In genomic region chr18:23575309-23575651, GRCh38 we compare ENCODE assay signal across 15 cellular contexts. TPM values are rescaled to one million over a fixed set of nuclear protein-coding genes. Genes with fewer than 3 reads are reported as not detected.
DNase-seq lines count a peak whose midpoint lies in the region; ATAC-seq and TF ChIP-seq lines count a peak whose summit lies in the region.
"Had no signal": no experiment of that assay in that cellular context is flagged by ENCODE, and none has a peak within 500 bp of the region (broad histone marks: within the 10 kb centered on the region; RNA-seq: fewer than 3 reads in every experiment).

No MANE protein-coding gene starts in this region.

- peak overlapping the region; percentile 81 for H3K27ac Mint-ChIP-seq in CD4-positive, alpha-beta T cell
- H3K27ac Mint-ChIP-seq in chondrocyte (ENCODE audit: unreplicated experiment) = peak overlapping the region; percentile 88
- peak overlapping the region; percentile 42 for H3K27ac Mint-ChIP-seq in neural progenitor cell

- H3K9ac ChIP-seq in ES-I3 (ENCODE audit: low read depth, low read length) (peak overlapping the region; percentile 7; the same call in 1 of the 2 replicates), neural progenitor cell (no peak overlapping the region)

- TF ChIP-seq CTCF in CD4-positive, alpha-beta T cell (IDR thresholded peaks at IDR 0.05) = no peak
- no peak for TF ChIP-seq CTCF in chondrocyte (IDR thresholded peaks at IDR 0.05)
- no peak for TF ChIP-seq CTCF in neural progenitor cell (IDR thresholded peaks at IDR 0.05)

- H3K79me2 ChIP-seq in neural progenitor cell (ENCODE audit: low read depth) = peaks cover 14% of the 10 kb centered on the region

- no peaks in the 10 kb centered on the region for H3K27me3 Mint-ChIP-seq in CD4-positive, alpha-beta T cell
- no peaks in the 10 kb centered on the region for H3K27me3 Mint-ChIP-seq in chondrocyte (ENCODE audit: low read depth)
- H3K27me3 Mint-ChIP-seq in neural progenitor cell (ENCODE audit: insufficient read depth, low read depth) = peaks cover 2% of the 10 kb centered on the region

- POLR2A ChIA-PET in CD4-positive, alpha-beta T cell (lab: Charles Lee) = no interaction called here

- CTCF ChIA-PET in CD4-positive, alpha-beta T cell (lab: Charles Lee) = interaction anchor here (2.0 kb wide), 1 partner anchor 59 kb away, joined by 4 read pairs; no protein-coding TSS in a partner anchor

- peaks cover 24% of the 10 kb centered on the region for H3K4me1 ChIP-seq in ES-I3 (ENCODE audit: insufficient read depth, low read length)
- peaks cover 12% of the 10 kb centered on the region for H3K4me1 ChIP-seq in neural progenitor cell

- H3K9me3 ChIP-seq in CD4-positive, alpha-beta T cell (ENCODE audit: control insufficient read depth, low read length) = no peaks in the 10 kb centered on the region
- H3K9me3 ChIP-seq in ES-I3 (ENCODE audit: control insufficient read depth, insufficient read depth, low read length) (no peaks in the 10 kb centered on the region), neural progenitor cell (ENCODE audit: low read depth) (no peaks in the 10 kb centered on the region)
- H3K9me3 ChIP-seq: heart left ventricle had no signal

- H3K4me3 ChIP-seq in neural progenitor cell = no peak overlapping the region
- H3K4me3 ChIP-seq: heart left ventricle had no signal

- H3K9me3 Mint-ChIP-seq in CD4-positive, alpha-beta T cell = no peaks in the 10 kb centered on the region
- H3K9me3 Mint-ChIP-seq in chondrocyte (ENCODE audit: low read depth) (no peaks in the 10 kb centered on the region), neural progenitor cell (no peaks in the 10 kb centered on the region)

- no peaks in the 10 kb centered on the region for H3K27me3 ChIP-seq in CD4-positive, alpha-beta T cell (ENCODE audit: control insufficient read depth, insufficient read depth, low read length)
- no peaks in the 10 kb centered on the region for H3K27me3 ChIP-seq in neural progenitor cell
- H3K27me3 ChIP-seq: heart left ventricle had no signal

- H3K27ac ChIP-seq in CD4-positive, alpha-beta T cell (ENCODE audit: low read depth, low read length) = no peak overlapping the region
- H3K27ac ChIP-seq in neural progenitor cell = no peak overlapping the region

- H2AFZ ChIP-seq in neural progenitor cell (replicated peaks) = no peak overlapping the region

- H4K20me1 ChIP-seq in neural progenitor cell (ENCODE audit: low read depth) = peaks cover 8% of the 10 kb centered on the region

- intact Hi-C loops in CD4-positive, alpha-beta T cell (cut with DNase I, micrococcal nuclease) = no loop called here
- intact Hi-C loops in sciatic nerve (cut with DNase I) = no loop called here

- H3K36me3 Mint-ChIP-seq in CD4-positive, alpha-beta T cell (ENCODE audit: low read depth) = peaks cover 56% of the 10 kb centered on the region
- H3K36me3 Mint-ChIP-seq in chondrocyte (ENCODE audit: low read depth) (peaks cover 11% of the 10 kb centered on the region), neural progenitor cell (peaks cover 13% of the 10 kb centered on the region)

- no peak overlapping the region for H3K4me3 Mint-ChIP-seq in CD4-positive, alpha-beta T cell
- H3K4me3 Mint-ChIP-seq in chondrocyte (ENCODE audit: unreplicated experiment) = no peak overlapping the region
- H3K4me3 Mint-ChIP-seq in neural progenitor cell = no peak overlapping the region

- no peak for ATAC-seq in CD4-positive, alpha-beta T cell (ENCODE audit: poor library complexity)
- no peak for ATAC-seq in sciatic nerve

- H3K4me1 Mint-ChIP-seq in CD4-positive, alpha-beta T cell (ENCODE audit: low read depth) = peaks cover 47% of the 10 kb centered on the region
- H3K4me1 Mint-ChIP-seq in chondrocyte (ENCODE audit: low read depth) (peaks cover 36% of the 10 kb centered on the region), neural progenitor cell (peaks cover 17% of the 10 kb centered on the region)

- DNase-seq in CD4-positive, alpha-beta T cell = no peak
- DNase-seq in chondrocyte (ENCODE audit: low spot score) (no peak), neural progenitor cell (ENCODE audit: low spot score) (no peak), cerebellum (ENCODE audit: low spot score) (no peak), sciatic nerve (ENCODE audit: low spot score) (no peak), GF-D8 (lab: John Stamatoyannopoulos, UW) (no peak)
- DNase-seq: activated CD4-positive, CD25-positive, alpha-beta regulatory T cell treated with anti-CD3 and anti-CD28 coated beads, Interleukin-2, amount 50 U/mL, for 72 hours; activated effector memory CD4-positive, alpha-beta T cell treated with Interleukin-2 at 50 U/mL for 16 hours; central memory CD4-positive, alpha-beta T cell; heart left ventricle; NCI-H1092 treated with DMSO at 0.1 percent for 48 hours; NCI-H446; OCI-M1; stimulated activated CD4-positive, alpha-beta T cell treated with anti-CD3 and anti-CD28 coated beads, Interleukin-2, amount 100 ng/mL, for 48 hours had no signal

- no peak overlapping the region for H3K4me2 ChIP-seq in neural progenitor cell

- peaks cover 15% of the 10 kb centered on the region for H3K36me3 ChIP-seq in ES-I3 (ENCODE audit: insufficient read depth, low read length)
- H3K36me3 ChIP-seq in neural progenitor cell = no peaks in the 10 kb centered on the region

- H3F3A ChIP-seq in neural progenitor cell (ENCODE audit: low read depth) = peaks cover 4% of the 10 kb centered on the region

RNA-seq across cellular contexts. Expression of gene NPC1, which starts 11.0 kb away (rescaled TPM):
- 10 to 100 TPM; 17.2 to 17.6 TPM for total RNA-seq in CD4-positive, alpha-beta T cell
- 31.4 to 48.2 TPM (median 45.5 TPM) in 3 replicates for total RNA-seq in chondrocyte
- 20.9 and 31.4 TPM in 2 replicates for total RNA-seq in neural progenitor cell (ENCODE audit: low replicate concordance)
- total RNA-seq in cerebellum = 34.8 TPM
- 77.3 TPM for total RNA-seq in sciatic nerve
